20 cellular contexts compared by ENCODE assay signal in the genomic region with DNA sequence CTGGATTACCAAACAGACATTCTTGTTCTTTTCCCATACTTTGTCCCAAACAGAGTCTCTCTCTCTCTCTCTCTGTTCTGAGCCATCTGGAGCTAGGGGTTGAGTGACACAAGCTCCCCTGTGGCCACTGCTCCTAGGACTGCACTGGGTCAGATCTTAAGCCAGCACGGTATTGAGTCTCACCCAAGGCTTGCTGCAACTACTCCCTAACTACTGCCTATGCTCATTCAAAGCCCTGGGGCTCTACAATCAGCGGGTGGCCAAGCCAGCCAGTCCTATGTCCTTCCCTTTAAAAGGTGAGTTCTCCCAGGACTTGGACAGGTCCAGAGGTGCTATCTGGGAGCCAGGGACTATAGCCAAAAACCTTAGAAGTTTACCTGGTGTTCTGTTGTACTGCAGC.
DNase-seq lines count a peak whose midpoint lies in the region; ATAC-seq and TF ChIP-seq lines count a peak whose summit lies in the region.
"Had no signal": no experiment of that assay in that cellular context is flagged by ENCODE, and none has a peak within 500 bp of the region (broad histone marks: within the 10 kb centered on the region; RNA-seq: fewer than 3 reads in every experiment).

No MANE protein-coding gene starts in this region.

- no peaks in the 10 kb centered on the region for H4K20me1 ChIP-seq in H9 (ENCODE audit: control insufficient read depth, insufficient read depth, insufficient read length)
- H4K20me1 ChIP-seq in SK-N-SH (ENCODE audit: insufficient read depth), result no peaks in the 10 kb centered on the region
- H4K20me1 ChIP-seq: BLaER1 treated with 17β-estradiol and CSF1 and Interleukin-3, amounts not matched to agents 10 nM and 100 nM had no signal

- CTCF ChIA-PET in SK-N-SH (lab: Yijun Ruan, JAX), result no interaction called here

- no peak overlapping the region for H3K14ac ChIP-seq in H9 (ENCODE audit: insufficient read depth, low read length)

- H3K9me3 ChIP-seq in H9 (ENCODE audit: control insufficient read depth, low read depth, low read length) (no peaks in the 10 kb centered on the region), SK-N-SH (no peaks in the 10 kb centered on the region)
- H3K9me3 ChIP-seq: A549; BE2C; BLaER1 treated with 17β-estradiol and CSF1 and Interleukin-3, amounts not matched to agents 10 nM and 100 nM had no signal

- H3K36me3 Mint-ChIP-seq in H9 (ENCODE audit: insufficient read depth in 1 of 3, low read depth in 3 of 3), result no peaks in the 10 kb centered on the region; a peak in 1 of 7 replicates
- no peaks in the 10 kb centered on the region for H3K36me3 Mint-ChIP-seq in stimulated activated memory B cell treated with anti-CD40 and anti-IgM and Interleukin-4, amounts not matched to agents 10 μg/mL and 1 μg/mL and 100 μg/mL, for 72 hours
- H3K36me3 Mint-ChIP-seq: CD14-positive monocyte; CD8-positive, alpha-beta memory T cell had no signal

- peaks cover 4% of the 10 kb centered on the region for H3K27me3 Mint-ChIP-seq in H9 (ENCODE audit: low read depth)
- H3K27me3 Mint-ChIP-seq in stimulated activated memory B cell treated with anti-CD40 and anti-IgM and Interleukin-4, amounts not matched to agents 10 μg/mL and 1 μg/mL and 100 μg/mL, for 72 hours, result no peaks in the 10 kb centered on the region
- H3K27me3 Mint-ChIP-seq: CD4-positive, alpha-beta T cell; CD8-positive, alpha-beta memory T cell had no signal

- H3T11ph ChIP-seq in H9 (ENCODE audit: low read length), result no peak overlapping the region

- no peak overlapping the region for H2BK5ac ChIP-seq in H9 (ENCODE audit: insufficient read length, low read length)

- H4K5ac ChIP-seq in H9 (ENCODE audit: insufficient read length, low read depth, low read length), result no peak overlapping the region

- DNase-seq in H9, result peak; percentile 31
- peak; percentile 54 for DNase-seq in islet precursor cell
- no peak for DNase-seq in activated CD4-positive, alpha-beta T cell treated with anti-CD3 and anti-CD28 coated beads, Interleukin-2, amount 50 U/mL, for 1 hour
- DNase-seq in SK-N-SH, result no peak
- DNase-seq: 8988T; ACHN; AML-193; BE2C; CD4-positive, alpha-beta T cell; CD8-positive, alpha-beta memory T cell; DMS 273 treated with DMSO at 0.1 percent for 48 hours; DMS79; GF-D8; GOT3; HCEC 1CT had no signal

- H3K23ac ChIP-seq in H9 (ENCODE audit: insufficient read length, low read depth, low read length), result no peak overlapping the region

- H3K4me2 ChIP-seq in H9 (ENCODE audit: insufficient read depth, insufficient read length, low read length) (no peak overlapping the region), SK-N-SH (no peak overlapping the region)
- H3K4me2 ChIP-seq: A549; BLaER1 treated with 17β-estradiol and CSF1 and Interleukin-3, amounts not matched to agents 10 nM and 100 nM had no signal

- H2BK20ac ChIP-seq in H9 (ENCODE audit: low read depth, low read length, poor library complexity, severe bottlenecking), result no peak overlapping the region

- H3K4me3 ChIP-seq in SK-N-SH (ENCODE audit: low read depth in 2 of 2, low read length in 1 of 2), result no peak overlapping the region
- H3K4me3 ChIP-seq: A549; BLaER1 treated with 17β-estradiol and CSF1 and Interleukin-3, amounts not matched to agents 10 nM and 100 nM had no signal

- no peak overlapping the region for H3K18ac ChIP-seq in H9 (ENCODE audit: insufficient read length, low read depth, low read length)

- no peaks in the 10 kb centered on the region for H3F3A ChIP-seq in SK-N-SH (replicated peaks; ENCODE audit: insufficient read depth)

- peaks cover 0 to 3% of the 10 kb centered on the region in 2 experiments; a peak in 2 of 4 replicates for H3K4me1 Mint-ChIP-seq in H9
- H3K4me1 Mint-ChIP-seq in stimulated activated memory B cell treated with anti-CD40 and anti-IgM and Interleukin-4, amounts not matched to agents 10 μg/mL and 1 μg/mL and 100 μg/mL, for 72 hours, result no peaks in the 10 kb centered on the region
- H3K4me1 Mint-ChIP-seq: CD14-positive monocyte; CD8-positive, alpha-beta memory T cell had no signal

- H3K9me3 Mint-ChIP-seq in H9, result no peaks in the 10 kb centered on the region; a peak in 2 of 5 replicates
- H3K9me3 Mint-ChIP-seq in stimulated activated memory B cell treated with anti-CD40 and anti-IgM and Interleukin-4, amounts not matched to agents 10 μg/mL and 1 μg/mL and 100 μg/mL, for 72 hours, result no peaks in the 10 kb centered on the region

- H2BK120ac ChIP-seq in H9 (ENCODE audit: low read depth, low read length, poor library complexity, severe bottlenecking), result no peak overlapping the region

- POLR2A ChIA-PET in SK-N-SH (lab: Yijun Ruan, JAX), result no interaction called here

- H3K36me3 ChIP-seq in SK-N-SH (replicated peaks in 1 of 2; ENCODE audit: control insufficient read depth in 1 of 2, insufficient read depth in 2 of 2, low read length in 1 of 2), result no peaks in the 10 kb centered on the region
- H3K36me3 ChIP-seq: BE2C; BLaER1 treated with 17β-estradiol and CSF1 and Interleukin-3, amounts not matched to agents 10 nM and 100 nM had no signal

- H3K4me1 ChIP-seq in H9 (ENCODE audit: insufficient read depth, low read length) (no peaks in the 10 kb centered on the region), SK-N-SH (ENCODE audit: control insufficient read depth in 1 of 2, insufficient read depth in 2 of 2, low read depth in 1 of 2, low read length in 1 of 2) (no peaks in the 10 kb centered on the region)
- H3K4me1 ChIP-seq: A549; BE2C; BLaER1 treated with 17β-estradiol and CSF1 and Interleukin-3, amounts not matched to agents 10 nM and 100 nM had no signal

- H3K79me2 ChIP-seq in H9 (ENCODE audit: insufficient read depth, low read length) (no peaks in the 10 kb centered on the region), SK-N-SH (ENCODE audit: insufficient read depth) (no peaks in the 10 kb centered on the region)

- no peak overlapping the region for H4K91ac ChIP-seq in H9 (ENCODE audit: insufficient read length, low read depth, low read length)

- no peak overlapping the region for H2BK15ac ChIP-seq in H9 (ENCODE audit: low read depth, low read length)

- H3K9ac ChIP-seq in H9 (ENCODE audit: extremely low read depth, insufficient read length, low read length) (no peak overlapping the region), SK-N-SH (no peak overlapping the region)
- H3K9ac ChIP-seq: BLaER1 treated with 17β-estradiol and CSF1 and Interleukin-3, amounts not matched to agents 10 nM and 100 nM had no signal

- WGBS in H9 (ENCODE audit: extremely low coverage, insufficient read length, low lambda C conversion rate), result no CpG with 5 or more reads among the region's 2 CpGs
- 0% methylated on average over 2 of the region's 2 CpGs for WGBS in SK-N-SH (ENCODE audit: low lambda C conversion rate)

- H2BK12ac ChIP-seq in H9 (ENCODE audit: insufficient read length, low read depth, low read length), result no peak overlapping the region

- H3K56ac ChIP-seq in H9 (ENCODE audit: insufficient read length, low read depth, low read length), result no peak overlapping the region

- H3K27ac Mint-ChIP-seq in H9, result no peak overlapping the region
- H3K27ac Mint-ChIP-seq in stimulated activated memory B cell treated with anti-CD40 and anti-IgM and Interleukin-4, amounts not matched to agents 10 μg/mL and 1 μg/mL and 100 μg/mL, for 72 hours, result no peak overlapping the region
- H3K27ac Mint-ChIP-seq: CD14-positive monocyte; CD4-positive, alpha-beta T cell; CD8-positive, alpha-beta memory T cell had no signal

- H2AFZ ChIP-seq in H9 (ENCODE audit: low read length), result no peak overlapping the region
- H2AFZ ChIP-seq in SK-N-SH (ENCODE audit: low read depth), result no peak overlapping the region

- TF ChIP-seq RAD21 in SK-N-SH (IDR thresholded peaks at IDR 0.05; ENCODE audit: low read length), result no peak

- no peak overlapping the region for H4K8ac ChIP-seq in H9 (replicated peaks; ENCODE audit: insufficient read length, low read depth, low read length)

- no peak overlapping the region for H3K4me3 Mint-ChIP-seq in H9
- H3K4me3 Mint-ChIP-seq in stimulated activated memory B cell treated with anti-CD40 and anti-IgM and Interleukin-4, amounts not matched to agents 10 μg/mL and 1 μg/mL and 100 μg/mL, for 72 hours, result no peak overlapping the region
- H3K4me3 Mint-ChIP-seq: CD14-positive monocyte; CD4-positive, alpha-beta T cell; CD8-positive, alpha-beta memory T cell had no signal

- H3K27ac ChIP-seq in H9 (ENCODE audit: insufficient read length, low read depth, low read length) (no peak overlapping the region), SK-N-SH (ENCODE audit: low read depth in 2 of 2, low read length in 1 of 2) (no peak overlapping the region)
- H3K27ac ChIP-seq: A549; BLaER1 treated with 17β-estradiol and CSF1 and Interleukin-3, amounts not matched to agents 10 nM and 100 nM had no signal

- no peaks in the 10 kb centered on the region for H3K79me1 ChIP-seq in H9 (ENCODE audit: insufficient read depth, low read depth, low read length, poor library complexity, severe bottlenecking)

- TF ChIP-seq EP300 in SK-N-SH (IDR thresholded peaks at IDR 0.05; ENCODE audit: borderline replicate concordance in 1 of 2, low read depth in 1 of 2, low read length in 1 of 2), result no peak

- H3K27me3 ChIP-seq in H9 (ENCODE audit: insufficient read depth, low read length), result no peaks in the 10 kb centered on the region
- no peaks in the 10 kb centered on the region; the same call in 1 of the 2 replicates for H3K27me3 ChIP-seq in SK-N-SH (ENCODE audit: insufficient read depth)
- H3K27me3 ChIP-seq: BE2C; BLaER1 treated with 17β-estradiol and CSF1 and Interleukin-3, amounts not matched to agents 10 nM and 100 nM had no signal

- no peak for TF ChIP-seq CTCF in H9 (conservative IDR thresholded peaks at IDR 0.05)
- TF ChIP-seq CTCF in SK-N-SH (IDR thresholded peaks at IDR 0.05), result no peak

- H2AK5ac ChIP-seq in H9 (ENCODE audit: insufficient read length, low read length), result no peak overlapping the region

- ATAC-seq in stimulated activated memory B cell treated with anti-CD40 and anti-IgM and Interleukin-4, amounts not matched to agents 10 μg/mL and 1 μg/mL and 100 μg/mL, for 72 hours, result peak; percentile 43
- no peak for ATAC-seq in GM21723 (IDR thresholded peaks at IDR 0.05; ENCODE audit: unreplicated experiment)
- ATAC-seq: A549 had no signal

- no peaks in the 10 kb centered on the region for H3K23me2 ChIP-seq in H9 (ENCODE audit: insufficient read length, low read depth, low read length, poor library complexity, severe bottlenecking)

- H3K4ac ChIP-seq in H9 (ENCODE audit: low read depth, low read length), result no peak overlapping the region

- H3K9me2 ChIP-seq in SK-N-SH, result no peaks in the 10 kb centered on the region

TF ChIP-seq in SK-N-SH, 30 proteins besides CTCF, POLR2A, EP300 and RAD21 (continues in another document):
- no peak for TF ChIP-seq TEAD4 (IDR thresholded peaks at IDR 0.05; ENCODE audit: borderline replicate concordance, insufficient read depth)
- no peak for TF ChIP-seq RCOR1 (IDR thresholded peaks at IDR 0.05; ENCODE audit: low read length)
- no peak for TF ChIP-seq FOSL2 (IDR thresholded peaks at IDR 0.05; ENCODE audit: borderline replicate concordance, low read depth)
- no peak for TF ChIP-seq MEF2A (IDR thresholded peaks at IDR 0.05; ENCODE audit: borderline replicate concordance, low read depth)
- TF ChIP-seq, protein P1, sequence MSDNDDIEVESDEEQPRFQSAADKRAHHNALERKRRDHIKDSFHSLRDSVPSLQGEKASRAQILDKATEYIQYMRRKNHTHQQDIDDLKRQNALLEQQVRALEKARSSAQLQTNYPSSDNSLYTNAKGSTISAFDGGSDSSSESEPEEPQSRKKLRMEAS (IDR thresholded peaks at IDR 0.05; ENCODE audit: low read depth), result no peak

Comparison
In these comparisons a context has a peak if more than half of its experiments do, and no peak if none do; other contexts are left out.
1. DNase-seq: peak in H9 (single experiment) and islet precursor cell (single experiment); none in activated CD4-positive, alpha-beta T cell treated with anti-CD3 and anti-CD28 coated beads, Interleukin-2, amount 50 U/mL, for 1 hour (single experiment) and SK-N-SH (single experiment).